13 cellular contexts compared by ENCODE assay signal in the genomic region with DNA sequence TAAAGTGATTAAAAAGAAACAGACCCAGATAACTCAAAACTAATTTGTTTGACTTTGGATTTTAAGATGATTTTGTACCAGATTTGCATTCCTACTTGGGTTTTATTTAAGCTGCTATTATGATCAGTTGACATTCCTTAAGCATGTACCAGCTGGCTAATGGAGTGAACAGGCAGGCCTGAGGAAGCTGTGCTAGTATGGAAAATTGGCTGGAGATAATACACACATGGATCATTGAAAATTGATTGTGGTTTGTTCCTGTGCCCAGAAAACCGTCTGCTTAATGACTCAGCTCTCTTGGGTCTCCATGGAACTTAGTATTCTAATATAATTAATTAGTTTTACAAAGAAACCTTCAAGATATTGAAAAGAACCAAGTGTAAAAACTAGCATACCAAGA. TPM values are rescaled to one million over a fixed set of nuclear protein-coding genes. Genes with fewer than 3 reads are reported as not detected.
DNase-seq lines count a peak whose midpoint lies in the region; ATAC-seq and TF ChIP-seq lines count a peak whose summit lies in the region.
"Had no signal": no experiment of that assay in that cellular context is flagged by ENCODE, and none has a peak within 500 bp of the region (broad histone marks: within the 10 kb centered on the region; RNA-seq: fewer than 3 reads in every experiment).

No MANE protein-coding gene starts in this region.

- ATAC-seq in HG02970 (IDR thresholded peaks at IDR 0.05; ENCODE audit: low FRiP score, unreplicated experiment) (no peak), HG03457 (IDR thresholded peaks at IDR 0.05; ENCODE audit: unreplicated experiment) (no peak)
- ATAC-seq: activated naive CD8-positive, alpha-beta T cell treated with anti-CD3 and anti-CD28 coated beads, Interleukin-2, amount 50 U/mL, for 24 hours; gastrocnemius medialis; stimulated activated memory B cell treated with anti-CD40 and anti-IgM and Interleukin-4, amounts not matched to agents 10 μg/mL and 1 μg/mL and 100 μg/mL, for 72 hours had no signal

- H3K4me3 ChIP-seq in SK-N-MC (no peak overlapping the region), lower leg skin (ENCODE audit: low read depth, poor library complexity, severe bottlenecking) (no peak overlapping the region)
- H3K4me3 ChIP-seq: gastrocnemius medialis had no signal

- H3K9me3 ChIP-seq in SK-N-MC (ENCODE audit: low read depth, low read length): 0 out of 2 replicates have a peak, but pooled peaks cover 7% of the 10 kb centered on the region
- H3K9me3 ChIP-seq: gastrocnemius medialis had no signal

- no peak for TF ChIP-seq CTCF in lower leg skin (IDR thresholded peaks at IDR 0.05)

- peak overlapping the region; percentile 16; the same call in 1 of the 2 replicates for H3K27ac ChIP-seq in SK-N-MC
- H3K27ac ChIP-seq: gastrocnemius medialis had no signal

- no peak for TF ChIP-seq POLR2A in lower leg skin (IDR thresholded peaks at IDR 0.05)

- peak; percentile 63 for DNase-seq in EH (ENCODE audit: low read depth)
- DNase-seq in SK-N-MC (ENCODE audit: low read depth, low spot score): no peak
- peak; percentile 93 for DNase-seq in fibroblast of peridontal ligament (ENCODE audit: extremely low read depth)
- peak; percentile 47 for DNase-seq in renal cortical epithelial cell (ENCODE audit: low read depth)
- DNase-seq in lower leg skin (ENCODE audit: low spot score in 2 of 2): no peak
- DNase-seq in GOT3 (lab: John Stamatoyannopoulos, UW): no peak
- DNase-seq: activated CD4-positive, alpha-beta T cell treated with anti-CD3 and anti-CD28 coated beads, Interleukin-2, amount 50 U/mL, for 48 hours; activated naive CD8-positive, alpha-beta T cell treated with anti-CD3 and anti-CD28 coated beads, Interleukin-2, amount 50 U/mL, for 24 hours; gastrocnemius medialis; midbrain had no signal

- peaks cover 16% of the 10 kb centered on the region for H3K36me3 ChIP-seq in SK-N-MC (ENCODE audit: insufficient read depth, low read length)

- H3K9ac ChIP-seq in SK-N-MC (ENCODE audit: insufficient read length): no peak overlapping the region

- 3 to 8% methylated on average over 1 of the region's 1 CpG for WGBS in lower leg skin, 2 donors

- intact Hi-C loops in lower leg skin (cut with DNase I; ENCODE audit: low total_unique reads): no loop called here

RNA-seq across cellular contexts. Expression of a gene that starts 22.6 kb away (rescaled TPM):
- total RNA-seq in renal cortical epithelial cell (69.9 and 88.4 TPM in 2 replicates), lower leg skin (100 to 1,000 TPM; 130 to 280 (median 214) TPM)

RNA-seq across cellular contexts. Expression of a gene that starts 24.0 kb away (rescaled TPM):
- 9.0 and 16.5 TPM in 2 replicates for total RNA-seq in renal cortical epithelial cell
- 10 to 100 TPM; 15.8 to 18.2 (median 17.0) TPM for total RNA-seq in lower leg skin

Comparison
In these comparisons a context has a peak if more than half of its experiments do, and no peak if none do; other contexts are left out.
1. DNase-seq: peak in EH (single experiment), fibroblast of peridontal ligament (single experiment) and renal cortical epithelial cell (single experiment); none in SK-N-MC (single experiment), lower leg skin (0 of 2) and GOT3 (single experiment).